12 cellular contexts compared by ENCODE assay signal in genomic region chr1:154231112-154231511, GRCh38. TPM values are rescaled to one million over a fixed set of nuclear protein-coding genes. Genes with fewer than 3 reads are reported as not detected.
"Had no signal": no experiment of that assay in that cellular context is flagged by ENCODE, and none has a peak within 500 bp of the region (broad histone marks: within the 10 kb centered on the region; RNA-seq: fewer than 3 reads in every experiment).

No MANE protein-coding gene starts in this region.

RNA-seq across cellular contexts. Expression of gene CFAP141, which starts 25.0 kb away (rescaled TPM):
- total RNA-seq: activated B cell treated with CpG ODN at 0.5 μM for 24 hours; activated CD4-positive, alpha-beta memory T cell treated with anti-CD3 and anti-CD28 coated beads for 36 hours; activated CD4-positive, alpha-beta memory T cell treated with anti-CD3 and anti-CD28 coated beads, Interleukin-2, amount 10 ng/mL, durations not matched to agents 7 days and 5 days; activated CD4-positive, alpha-beta T cell treated with anti-CD3 and anti-CD28 coated beads for 36 hours; activated CD4-positive, alpha-beta T cell treated with anti-CD3 and anti-CD28 coated beads, Interleukin-2, amount 10 ng/mL, durations not matched to agents 24 days and 14 days; activated CD8-positive, alpha-beta memory T cell treated with anti-CD3 and anti-CD28 coated beads for 36 hours; activated CD8-positive, alpha-beta memory T cell treated with anti-CD3 and anti-CD28 coated beads, Interleukin-2, amount 10 ng/mL, durations not matched to agents 7 days and 5 days; activated CD8-positive, alpha-beta T cell treated with anti-CD3 and anti-CD28 coated beads for 36 hours; activated CD8-positive, alpha-beta T cell treated with anti-CD3 and anti-CD28 coated beads, Interleukin-2, amount 10 ng/mL, durations not matched to agents 7 days and 5 days; T-cell; T-helper 1 cell treated with Interleukin-12 subunit alpha and Interleukin-12 subunit beta and Interleukin-4 antibody, amounts not matched to agents 30 ng/mL and 1 ng/mL, for 36 hours; WTC11 had no signal
